In the genomic region with DNA sequence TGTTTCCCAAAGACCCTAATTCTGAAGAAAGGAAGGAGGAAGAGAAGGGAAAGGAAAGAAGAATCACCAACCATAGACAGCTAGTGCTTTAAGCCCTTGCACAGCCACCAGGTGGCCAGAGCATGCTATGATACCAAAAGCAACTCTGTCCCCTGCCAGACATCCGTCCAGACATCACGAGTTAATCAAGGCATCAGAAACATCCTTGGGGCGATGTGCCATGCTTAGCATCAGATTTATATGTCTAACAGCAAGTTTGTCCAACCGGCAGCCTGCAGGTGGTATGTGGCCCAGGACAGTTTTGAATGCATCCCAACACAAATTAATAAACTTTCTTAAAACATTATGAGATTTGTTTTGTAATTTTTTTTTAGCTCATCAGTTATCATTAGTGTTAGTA, we compare ENCODE assay signal across 10 cellular contexts. TPM values are rescaled to one million over a fixed set of nuclear protein-coding genes. Genes with fewer than 3 reads are reported as not detected.
A peak's percentile ranks its signal among the peaks of the same experiment; 100 is the strongest.
DNase-seq lines count a peak whose midpoint lies in the region; ATAC-seq and TF ChIP-seq lines count a peak whose summit lies in the region.
"Had no signal": no experiment of that assay in that cellular context is flagged by ENCODE, and none has a peak within 500 bp of the region (broad histone marks: within the 10 kb centered on the region; RNA-seq: fewer than 3 reads in every experiment).

No MANE protein-coding gene starts in this region.

- no peak overlapping the region for H3K4me3 ChIP-seq in A673 (ENCODE audit: low read depth, low read length, poor library complexity, severe bottlenecking)
- no peak overlapping the region for H3K4me3 ChIP-seq in GM12875 (ENCODE audit: low read depth, low read length)
- H3K4me3 ChIP-seq in Panc1 (ENCODE audit: low read depth in 2 of 2, low read length in 2 of 2), result no peak overlapping the region
- no peak overlapping the region for H3K4me3 ChIP-seq in fibroblast of pulmonary artery (replicated peaks; ENCODE audit: low read depth, low read length)
- no peak overlapping the region for H3K4me3 ChIP-seq in colonic mucosa

- POLR2A ChIA-PET in A673 (lab: Charles Lee; ENCODE audit: low non-redundant PET), result no interaction called here
- POLR2A ChIA-PET in Panc1 (lab: Charles Lee), result no interaction called here

- TF ChIP-seq CTCF in A673 (conservative IDR thresholded peaks at IDR 0.05; ENCODE audit: low read depth, low read length) (peak; percentile 51), GM12875 (IDR thresholded peaks at IDR 0.05; ENCODE audit: borderline replicate concordance, insufficient read depth, low read depth, low read length) (peak; percentile 55), Panc1 (IDR thresholded peaks at IDR 0.05) (peak; percentile 69), fibroblast of pulmonary artery (IDR thresholded peaks at IDR 0.05; ENCODE audit: low read length, missing control alignments) (peak; percentile 57), colonic mucosa (IDR thresholded peaks at IDR 0.05) (no peak)

- H3K27ac ChIP-seq in A673 (ENCODE audit: low read depth, low read length, poor library complexity, severe bottlenecking) (no peak overlapping the region), Panc1 (ENCODE audit: low read length) (no peak overlapping the region), colonic mucosa (no peak overlapping the region)

- peak; percentile 44; the same call in 1 of the 2 replicates for ATAC-seq in Panc1
- ATAC-seq in GM19023 (IDR thresholded peaks at IDR 0.05; ENCODE audit: unreplicated experiment), result no peak
- ATAC-seq in GM18870 (IDR thresholded peaks at IDR 0.05; ENCODE audit: unreplicated experiment), result no peak

- in situ Hi-C loops in Panc1 (cut with HindIII; ENCODE audit: low pct_unique_long_range_greater_than_20kb, low sequenced_read_pairs), result no loop called here

- H3K4me1 ChIP-seq in A673 (ENCODE audit: insufficient read depth, low read length, poor library complexity, severe bottlenecking), result no peaks in the 10 kb centered on the region
- peaks cover 19% of the 10 kb centered on the region for H3K4me1 ChIP-seq in Panc1 (ENCODE audit: control insufficient read depth, insufficient read depth, low read length)
- no peaks in the 10 kb centered on the region for H3K4me1 ChIP-seq in colonic mucosa

- peak; percentile 60 for DNase-seq in A673 (ENCODE audit: low spot score)
- no peak for DNase-seq in Panc1 (ENCODE audit: low read depth, low spot score)
- peak; percentile 42 for DNase-seq in fibroblast of pulmonary artery (ENCODE audit: low read depth)
- no peak for DNase-seq in NCI-H2196 treated with DMSO at 0.1 percent for 48 hours (lab: John Stamatoyannopoulos, UW; ENCODE audit: unreplicated experiment)
- no peak for DNase-seq in colonic mucosa
- DNase-seq: T-helper 1 cell had no signal

- intact Hi-C loops in A673 (cut with micrococcal nuclease; ENCODE audit: unreplicated experiment), result no loop called here
- intact Hi-C loops in Panc1 (cut with micrococcal nuclease; ENCODE audit: unreplicated experiment), result no loop called here
- intact Hi-C loops in colonic mucosa (cut with DNase I), result no loop called here

- BruUV-seq in A673 (replicated peaks; lab: Mats Ljungman, UMichigan), result no TSS peak
- BruUV-seq in Panc1 (replicated peaks; lab: Mats Ljungman, UMichigan), result no TSS peak

- CTCF ChIA-PET in A673 (lab: Charles Lee), result no interaction called here
- CTCF ChIA-PET in Panc1 (lab: Charles Lee), result interaction anchor here (0.6 to 1.0 kb wide), 2 partner anchors 86 to 95 kb away, joined by 4 to 5 read pairs; no protein-coding TSS in a partner anchor

- H3K9me3 ChIP-seq in A673 (ENCODE audit: low read depth, low read length, poor library complexity, severe bottlenecking) (no peaks in the 10 kb centered on the region), Panc1 (ENCODE audit: control insufficient read depth, insufficient read depth, low read depth, low read length) (no peaks in the 10 kb centered on the region), colonic mucosa (no peaks in the 10 kb centered on the region)

- no peak overlapping the region for H3K9ac ChIP-seq in colonic mucosa (ENCODE audit: low read depth in 2 of 2, low read length in 2 of 2)

- H3K27me3 ChIP-seq in A673 (replicated peaks; ENCODE audit: insufficient read depth, low read depth, low read length, poor library complexity), result no peaks in the 10 kb centered on the region
- no peaks in the 10 kb centered on the region for H3K27me3 ChIP-seq in Panc1 (ENCODE audit: control insufficient read depth, insufficient read depth, low read length)
- no peaks in the 10 kb centered on the region for H3K27me3 ChIP-seq in colonic mucosa

- no peaks in the 10 kb centered on the region for H3K36me3 ChIP-seq in A673 (ENCODE audit: insufficient read depth, low read length, poor library complexity, severe bottlenecking)
- no peaks in the 10 kb centered on the region for H3K36me3 ChIP-seq in Panc1 (ENCODE audit: control insufficient read depth, insufficient read depth, low read length)
- H3K36me3 ChIP-seq in colonic mucosa, result no peaks in the 10 kb centered on the region

RNA-seq across cellular contexts. Expression of gene CRYBA1, which starts 2.9 kb away (rescaled TPM):
- total RNA-seq in A673 (2021), result not detected in 2 replicates
- not detected for total RNA-seq in Panc1 (2021; ENCODE audit: unreplicated experiment)
- polyA plus RNA-seq in Panc1 (2012; ENCODE audit: insufficient read length), result not detected
- total RNA-seq in colonic mucosa, result not detected
- total RNA-seq: mononuclear cell had no signal

RNA-seq across cellular contexts. Expression of gene NUFIP2, which starts 50.2 kb away (rescaled TPM):
- 80.4 and 93.4 TPM in 2 replicates for total RNA-seq in A673 (2021)
- total RNA-seq in Panc1 (2021; ENCODE audit: unreplicated experiment), result 106 TPM
- 71.0 TPM for polyA plus RNA-seq in Panc1 (2012; ENCODE audit: insufficient read length)
- total RNA-seq in colonic mucosa, result 10 to 100 TPM; 39.9 to 46.9 TPM

Comparison
In these comparisons a context has a peak if more than half of its experiments do, and no peak if none do; other contexts are left out.
1. DNase-seq: peak in A673 (single experiment) and fibroblast of pulmonary artery (single experiment); none in Panc1 (single experiment), NCI-H2196 treated with DMSO at 0.1 percent for 48 hours (single experiment) and colonic mucosa (single experiment).